ENCODE assay signal across 23 cellular contexts in genomic region chr1:168499094-168500049, GRCh38. TPM values are rescaled to one million over a fixed set of nuclear protein-coding genes. Genes with fewer than 3 reads are reported as not detected.
DNase-seq lines count a peak whose midpoint lies in the region; ATAC-seq lines count a peak whose summit lies in the region.
"Had no signal": no experiment of that assay in that cellular context is flagged by ENCODE, and none has a peak within 500 bp of the region (broad histone marks: within the 10 kb centered on the region; RNA-seq: fewer than 3 reads in every experiment).

No MANE protein-coding gene starts in this region.

- H3K36me3 Mint-ChIP-seq in immature natural killer cell = no peaks in the 10 kb centered on the region
- H3K36me3 Mint-ChIP-seq: naive B cell, T-cell had no signal

- 0 out of 2 replicates have a peak, but pooled peaks cover 2% of the 10 kb centered on the region for H3K9me3 ChIP-seq in SJSA1 (replicated peaks)
- H3K9me3 ChIP-seq: heart right ventricle, right atrium auricular region, upper lobe of right lung had no signal

- peaks cover 0 to 12% of the 10 kb centered on the region in 2 donors for H3K9me3 Mint-ChIP-seq in stimulated activated naive CD8-positive, alpha-beta T cell treated with anti-CD3 and anti-CD28 coated beads, Interleukin-15, amount 100 ng/mL, for 72 hours
- H3K9me3 Mint-ChIP-seq in immature natural killer cell = no peaks in the 10 kb centered on the region
- H3K9me3 Mint-ChIP-seq: naive B cell, T-cell had no signal

- H3K4me1 ChIP-seq in SJSA1 (replicated peaks) = peaks cover 33% of the 10 kb centered on the region

- H3K36me3 ChIP-seq in SJSA1 = no peaks in the 10 kb centered on the region
- H3K36me3 ChIP-seq: heart right ventricle, right atrium auricular region, upper lobe of right lung had no signal

- no peak overlapping the region for H3K27ac Mint-ChIP-seq in stimulated activated naive CD8-positive, alpha-beta T cell treated with anti-CD3 and anti-CD28 coated beads, Interleukin-15, amount 100 ng/mL, for 72 hours
- peak overlapping the region in 2 of 6 donors; percentile 21 to 22 for H3K27ac Mint-ChIP-seq in immature natural killer cell
- H3K27ac Mint-ChIP-seq: naive B cell, T-cell had no signal

- peak overlapping the region; percentile 6; the same call in 1 of the 2 replicates for H3K27ac ChIP-seq in SJSA1
- peak overlapping the region; percentile 30 for H3K27ac ChIP-seq in epithelial cell of prostate
- H3K27ac ChIP-seq: 22Rv1, right atrium auricular region, upper lobe of right lung had no signal

- peak; percentile 40 for ATAC-seq in stimulated activated naive CD8-positive, alpha-beta T cell treated with anti-CD3 and anti-CD28 coated beads, Interleukin-15, amount 100 ng/mL, for 72 hours
- no peak for ATAC-seq in GM19397 (IDR thresholded peaks at IDR 0.05; ENCODE audit: unreplicated experiment)
- ATAC-seq: left cardiac atrium, T-cell, upper lobe of right lung had no signal

- H3K4me3 ChIP-seq in SJSA1 = no peak overlapping the region
- H3K4me3 ChIP-seq: heart right ventricle, right atrium auricular region, upper lobe of right lung had no signal

- no peaks in the 10 kb centered on the region for H3K27me3 ChIP-seq in SJSA1 (replicated peaks)
- H3K27me3 ChIP-seq: heart right ventricle, right atrium auricular region, upper lobe of right lung had no signal

- no peak overlapping the region for H3K4me3 Mint-ChIP-seq in stimulated activated naive CD8-positive, alpha-beta T cell treated with anti-CD3 and anti-CD28 coated beads, Interleukin-15, amount 100 ng/mL, for 72 hours
- H3K4me3 Mint-ChIP-seq in immature natural killer cell = peak overlapping the region in 2 of 5 donors; percentile 15 to 28
- H3K4me3 Mint-ChIP-seq: naive B cell, T-cell had no signal

- no peaks in the 10 kb centered on the region for H3K27me3 Mint-ChIP-seq in stimulated activated naive CD8-positive, alpha-beta T cell treated with anti-CD3 and anti-CD28 coated beads, Interleukin-15, amount 100 ng/mL, for 72 hours
- H3K27me3 Mint-ChIP-seq in immature natural killer cell (ENCODE audit: low read depth in 3 of 3) = peaks cover 0 to 5% (median 0%) of the 10 kb centered on the region in 3 donors
- H3K27me3 Mint-ChIP-seq: naive B cell, T-cell had no signal

- H3K4me1 Mint-ChIP-seq in stimulated activated naive CD8-positive, alpha-beta T cell treated with anti-CD3 and anti-CD28 coated beads, Interleukin-15, amount 100 ng/mL, for 72 hours = peaks cover 51% of the 10 kb centered on the region
- H3K4me1 Mint-ChIP-seq in immature natural killer cell = peaks cover 53 to 64% of the 10 kb centered on the region in 2 donors
- H3K4me1 Mint-ChIP-seq: naive B cell had no signal

- DNase-seq in DMS53 (lab: John Stamatoyannopoulos, UW) = peak; percentile 42
- no peak for DNase-seq in DMS53 treated with DMSO at 0.1 percent for 48 hours (lab: John Stamatoyannopoulos, UW; ENCODE audit: unreplicated experiment)
- DNase-seq in SJSA1 (ENCODE audit: low read depth in 1 of 2, low spot score in 2 of 2) = peak in 1 of 2 experiments; percentile 39
- DNase-seq in epithelial cell of prostate (ENCODE audit: low read depth, low spot score) = no peak
- no peak for DNase-seq in stimulated activated naive CD8-positive, alpha-beta T cell treated with anti-CD3 and anti-CD28 coated beads, Interleukin-15, amount 100 ng/mL, for 72 hours
- DNase-seq in NCI-H146 (lab: John Stamatoyannopoulos, UW) = no peak
- no peak for DNase-seq in immature natural killer cell
- DNase-seq: activated CD4-positive, CD25-positive, alpha-beta regulatory T cell treated with anti-CD3 and anti-CD28 coated beads, Interleukin-2, amount 50 U/mL, for 72 hours; activated T-cell treated with anti-CD3 and anti-CD28 coated beads, Interleukin-2, amount 50 U/mL, for 1 hour; heart right ventricle; left cardiac atrium; naive B cell; NCI-H1092 treated with DMSO at 0.1 percent for 48 hours; stimulated activated CD8-positive, alpha-beta memory T cell treated with anti-CD3 and anti-CD28 coated beads, Interleukin-4, amount 100 ng/mL, for 48 hours; T-cell; upper lobe of right lung had no signal

RNA-seq across cellular contexts. Expression of gene XCL2, which starts 44.4 kb away (rescaled TPM):
- not detected in 2 replicates for total RNA-seq in SJSA1 (2014; rRNA removed; shearing (Covaris generic))
- polyA plus RNA-seq in immature natural killer cell = 1,000 to 10,000 TPM in 1 of 3 donors, 100 to 1,000 TPM in 2; 537 to 1,283 (median 719) TPM
- total RNA-seq: epithelial cell of proximal tubule, G401, OCI-LY7, right atrium auricular region had no signal
- polyA plus RNA-seq: adipose tissue had no signal
